ENCODE assay signal across 14 cellular contexts in the genomic region with DNA sequence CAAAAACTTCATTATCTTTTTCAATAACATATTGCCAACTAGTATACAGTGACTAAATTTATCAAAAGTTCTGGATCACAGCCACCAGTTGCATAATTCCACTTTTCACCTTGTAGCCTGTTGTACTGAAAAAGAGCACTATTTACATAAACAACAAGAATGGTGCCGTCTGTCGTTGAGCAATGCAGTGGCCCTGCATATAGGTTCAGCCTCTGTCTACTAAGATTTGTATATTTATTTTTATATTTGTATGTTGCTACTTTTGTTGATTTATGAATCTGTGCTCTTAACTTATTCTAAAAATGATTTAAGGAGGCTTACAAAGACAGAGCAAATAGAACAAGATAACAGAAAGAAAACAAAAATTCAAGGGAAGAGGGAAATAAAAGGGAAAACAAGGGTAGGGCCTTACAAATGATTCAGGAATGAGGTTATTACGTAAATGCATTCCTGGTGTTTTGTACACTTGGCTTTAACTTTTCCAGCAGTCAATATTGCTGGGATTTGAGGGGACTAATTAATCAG.
DNase-seq lines count a peak whose midpoint lies in the region; ATAC-seq, FAIRE-seq and TF ChIP-seq lines count a peak whose summit lies in the region.
"Had no signal": no experiment of that assay in that cellular context is flagged by ENCODE, and none has a peak within 500 bp of the region (broad histone marks: within the 10 kb centered on the region; RNA-seq: fewer than 3 reads in every experiment).

No MANE protein-coding gene starts in this region.

- no peak overlapping the region for H4K8ac ChIP-seq in mesendoderm (ENCODE audit: low read depth, low read length)

- H3K27me3 ChIP-seq in HCT116 (ENCODE audit: insufficient read depth, low read length) (no peaks in the 10 kb centered on the region), keratinocyte (ENCODE audit: control insufficient read depth, extremely low read depth, insufficient read depth, low read length) (no peaks in the 10 kb centered on the region), suprapubic skin (no peaks in the 10 kb centered on the region), mesendoderm (ENCODE audit: insufficient read depth, low read length, poor library complexity) (no peaks in the 10 kb centered on the region)

- H3K56ac ChIP-seq in mesendoderm (ENCODE audit: low read length) = no peak overlapping the region

- H3K79me2 ChIP-seq in HCT116 (ENCODE audit: insufficient read depth, low read length) = no peaks in the 10 kb centered on the region
- H3K79me2 ChIP-seq in keratinocyte (ENCODE audit: control insufficient read depth, insufficient read depth, low read length) = no peaks in the 10 kb centered on the region
- no peaks in the 10 kb centered on the region for H3K79me2 ChIP-seq in mesendoderm (ENCODE audit: control insufficient read depth, insufficient read depth, low read length)

- no peak overlapping the region for H2BK5ac ChIP-seq in mesendoderm (ENCODE audit: low read length)

- no peaks in the 10 kb centered on the region for H4K20me1 ChIP-seq in HCT116 (ENCODE audit: insufficient read depth)
- no peaks in the 10 kb centered on the region for H4K20me1 ChIP-seq in keratinocyte (ENCODE audit: control insufficient read depth, extremely low read depth, insufficient read depth, low read length)

- no peaks in the 10 kb centered on the region for H3K27me3 Mint-ChIP-seq in activated naive CD8-positive, alpha-beta T cell treated with anti-CD3 and anti-CD28 coated beads for 36 hours
- peaks cover 8% of the 10 kb centered on the region for H3K27me3 Mint-ChIP-seq in nephron progenitor cell (ENCODE audit: low read depth, poor library complexity)

- no peaks in the 10 kb centered on the region for H3K79me1 ChIP-seq in mesendoderm (ENCODE audit: low read length)

- no peak for TF ChIP-seq RAD21 in HCT116 (IDR thresholded peaks at IDR 0.05; ENCODE audit: low read depth)

- H3K9ac ChIP-seq in HCT116 (ENCODE audit: low read length) (no peak overlapping the region), keratinocyte (ENCODE audit: control insufficient read depth, extremely low read depth, insufficient read depth, low read length) (peak overlapping the region; percentile 3), mesendoderm (ENCODE audit: low read length) (no peak overlapping the region)
- H3K9ac ChIP-seq: KMS-11 had no signal

- TF ChIP-seq POLR2A in HCT116 (IDR thresholded peaks at IDR 0.05; ENCODE audit: borderline replicate concordance, extremely low read depth, insufficient read depth, insufficient read length) = no peak
- TF ChIP-seq POLR2A in suprapubic skin (IDR thresholded peaks at IDR 0.05) = no peak

- CTCF ChIA-PET in HCT116 (lab: Charles Lee) = no interaction called here

- H3K4me1 ChIP-seq in HCT116 (ENCODE audit: control insufficient read depth in 1 of 2, insufficient read depth in 2 of 2, low read length in 2 of 2) (peaks cover 0 to 6% of the 10 kb centered on the region in 2 experiments; a peak in 1 of 4 replicates), keratinocyte (ENCODE audit: control insufficient read depth, extremely low read depth, insufficient read depth, low read length) (peaks cover 22% of the 10 kb centered on the region), suprapubic skin (peaks cover 24% of the 10 kb centered on the region), mesendoderm (ENCODE audit: control insufficient read depth, low read depth, low read length) (peaks cover 5% of the 10 kb centered on the region)

- H3K4me3 Mint-ChIP-seq in activated naive CD8-positive, alpha-beta T cell treated with anti-CD3 and anti-CD28 coated beads for 36 hours = no peak overlapping the region
- H3K4me3 Mint-ChIP-seq in nephron progenitor cell = no peak overlapping the region

- no TSS peak for BruUV-seq in HCT116 (replicated peaks; lab: Mats Ljungman, UMichigan)

- no peak for ATAC-seq in HCT116

- RAD21 ChIA-PET in HCT116 (lab: Charles Lee; ENCODE audit: low non-redundant PET in 1 of 2, low total read pairs in 2 of 2, uncharacterized antibody in 2 of 2, unreplicated experiment in 2 of 2) = no interaction called here

- H3K23ac ChIP-seq in mesendoderm (ENCODE audit: low read length) = no peak overlapping the region

- H4K5ac ChIP-seq in mesendoderm (ENCODE audit: low read length) = no peak overlapping the region

- no peak for TF ChIP-seq EP300 in suprapubic skin (IDR thresholded peaks at IDR 0.05)

- DNase-seq in HCT116 (ENCODE audit: low read depth, low spot score) = no peak
- peak; percentile 79 for DNase-seq in astrocyte of the hippocampus (ENCODE audit: low read depth, low spot score)
- no peak for DNase-seq in keratinocyte (ENCODE audit: low read depth, low spot score)
- no peak for DNase-seq in suprapubic skin (ENCODE audit: low spot score in 2 of 2)
- DNase-seq in mesendoderm = no peak
- DNase-seq in NCI-H1092 (lab: John Stamatoyannopoulos, UW) = no peak
- DNase-seq in activated naive CD8-positive, alpha-beta T cell treated with anti-CD3 and anti-CD28 coated beads for 36 hours = no peak
- DNase-seq in nephron progenitor cell = no peak
- DNase-seq: anterior cingulate cortex; DMS153; NCI-H345; stimulated activated CD4-positive, alpha-beta T cell treated with anti-CD3 and anti-CD28 coated beads, Interleukin-4, amount 100 ng/mL, for 4 hours had no signal

- POLR2A ChIA-PET in HCT116 (lab: Charles Lee) = no interaction called here

- H3K9me1 ChIP-seq in keratinocyte (ENCODE audit: control insufficient read depth, extremely low read depth, insufficient read depth, low read length) = no peaks in the 10 kb centered on the region

- FAIRE-seq in keratinocyte (lab: Jason Lieb, UNC) = peak; percentile 57

- no peak overlapping the region for H3K4ac ChIP-seq in mesendoderm (ENCODE audit: low read depth, low read length)

- no peaks in the 10 kb centered on the region for H3K36me3 Mint-ChIP-seq in activated naive CD8-positive, alpha-beta T cell treated with anti-CD3 and anti-CD28 coated beads for 36 hours
- no peaks in the 10 kb centered on the region for H3K36me3 Mint-ChIP-seq in nephron progenitor cell (ENCODE audit: low read depth)

- no peak overlapping the region for H3K27ac Mint-ChIP-seq in activated naive CD8-positive, alpha-beta T cell treated with anti-CD3 and anti-CD28 coated beads for 36 hours
- no peak overlapping the region for H3K27ac Mint-ChIP-seq in nephron progenitor cell

- H3K27ac ChIP-seq in HCT116 (ENCODE audit: low read depth, low read length) (no peak overlapping the region), keratinocyte (ENCODE audit: control insufficient read depth, insufficient read depth, low read length) (peak overlapping the region; percentile 63), suprapubic skin (peak overlapping the region; percentile 42), mesendoderm (ENCODE audit: low read depth, low read length) (no peak overlapping the region)
- H3K27ac ChIP-seq: KMS-11, SK-N-MC had no signal

- intact Hi-C loops in HCT116 (cut with micrococcal nuclease) = loop anchor here (5.0 kb wide), 1 partner anchor 278 kb away; no protein-coding TSS in a partner anchor

- no peaks in the 10 kb centered on the region for H3K9me2 ChIP-seq in HCT116 (ENCODE audit: insufficient read depth)

- no peak overlapping the region; the same call in 1 of the 2 replicates for H3K4me2 ChIP-seq in HCT116 (ENCODE audit: low read length)
- peak overlapping the region; percentile 61 for H3K4me2 ChIP-seq in keratinocyte (ENCODE audit: control insufficient read depth, extremely low read depth, insufficient read depth, low read depth, low read length)
- H3K4me2 ChIP-seq in mesendoderm (ENCODE audit: low read length) = no peak overlapping the region
- H3K4me2 ChIP-seq: KMS-11 had no signal

- H3K4me3 ChIP-seq in HCT116 (replicated peaks in 1 of 2; ENCODE audit: low read depth in 1 of 2, low read length in 2 of 2) (no peak overlapping the region), keratinocyte (ENCODE audit: control insufficient read depth in 2 of 3, extremely low read depth in 1 of 3, insufficient read depth in 2 of 3, low read depth in 1 of 3, low read length in 3 of 3) (peak overlapping the region in 1 of 3 experiments; percentile 40), suprapubic skin (no peak overlapping the region), mesendoderm (ENCODE audit: low read length) (no peak overlapping the region)
- H3K4me3 ChIP-seq: SK-N-MC had no signal

- no peak overlapping the region for H2AFZ ChIP-seq in HCT116 (ENCODE audit: low read depth, low read length, poor library complexity, severe bottlenecking)
- H2AFZ ChIP-seq in keratinocyte (ENCODE audit: control insufficient read depth, low read length) = peak overlapping the region; percentile 64

- H3K9me3 Mint-ChIP-seq in activated naive CD8-positive, alpha-beta T cell treated with anti-CD3 and anti-CD28 coated beads for 36 hours = no peaks in the 10 kb centered on the region
- no peaks in the 10 kb centered on the region for H3K9me3 Mint-ChIP-seq in nephron progenitor cell

- no peak overlapping the region for H3K18ac ChIP-seq in mesendoderm (ENCODE audit: low read length)

- dilution Hi-C loops in keratinocyte (cut with MboI; ENCODE audit: extremely low pct_ligation_motif_present, low sequenced_read_pairs) = no loop called here

- no peak overlapping the region for H2BK15ac ChIP-seq in mesendoderm (replicated peaks; ENCODE audit: low read depth)

- H3K36me3 ChIP-seq in HCT116 (ENCODE audit: control insufficient read depth in 1 of 2, insufficient read depth in 2 of 2, low read length in 2 of 2) (no peaks in the 10 kb centered on the region), keratinocyte (ENCODE audit: control insufficient read depth in 2 of 2, extremely low read depth in 1 of 2, insufficient read depth in 2 of 2, low read length in 2 of 2) (no peaks in the 10 kb centered on the region), suprapubic skin (no peaks in the 10 kb centered on the region), mesendoderm (ENCODE audit: control insufficient read depth, insufficient read depth, low read length) (no peaks in the 10 kb centered on the region)

- no peaks in the 10 kb centered on the region for H3K9me3 ChIP-seq in HCT116 (ENCODE audit: control insufficient read depth in 1 of 2, insufficient read depth in 1 of 2, low read depth in 1 of 2, low read length in 2 of 2)
- H3K9me3 ChIP-seq in keratinocyte (ENCODE audit: control insufficient read depth, low read depth, low read length) = no peaks in the 10 kb centered on the region
- no peaks in the 10 kb centered on the region for H3K9me3 ChIP-seq in suprapubic skin

- H2AK5ac ChIP-seq in mesendoderm (ENCODE audit: low read length) = no peak overlapping the region

- TF ChIP-seq CTCF in HCT116 (IDR thresholded peaks at IDR 0.05 in 2 of 3, conservative IDR thresholded peaks at IDR 0.05 in 1 of 3; ENCODE audit: borderline replicate concordance in 1 of 3, insufficient read depth in 1 of 3, low read depth in 2 of 3, low read length in 2 of 3) = no peak
- TF ChIP-seq CTCF in keratinocyte (optimal IDR thresholded peaks at IDR 0.05 in 1 of 3, IDR thresholded peaks at IDR 0.05 in 1 of 3, conservative IDR thresholded peaks at IDR 0.05 in 1 of 3; ENCODE audit: extremely low read depth in 1 of 3, insufficient read depth in 2 of 3, low read length in 3 of 3) = no peak
- TF ChIP-seq CTCF in suprapubic skin (IDR thresholded peaks at IDR 0.05) = no peak
- TF ChIP-seq CTCF in nephron progenitor cell (IDR thresholded peaks at IDR 0.05) = no peak

- H2BK120ac ChIP-seq in mesendoderm (ENCODE audit: low read depth, low read length) = no peak overlapping the region

- peaks cover 13% of the 10 kb centered on the region for H3K4me1 Mint-ChIP-seq in activated naive CD8-positive, alpha-beta T cell treated with anti-CD3 and anti-CD28 coated beads for 36 hours
- peaks cover 19% of the 10 kb centered on the region for H3K4me1 Mint-ChIP-seq in nephron progenitor cell

- 31% methylated on average over 3 of the region's 3 CpGs for WGBS in suprapubic skin
- no CpG with 5 or more reads among the region's 3 CpGs for WGBS in mesendoderm (ENCODE audit: extremely low coverage, insufficient coverage, low lambda C conversion rate)

Comparison
In these comparisons a context has a peak if more than half of its experiments do, and no peak if none do; other contexts are left out.
1. H3K27ac ChIP-seq: peak in keratinocyte (single experiment) and suprapubic skin (single experiment); none in HCT116 (single experiment) and mesendoderm (single experiment).